8 cellular contexts compared by ENCODE assay signal in genomic region chr11:111938687-111939160, GRCh38. TPM values are rescaled to one million over a fixed set of nuclear protein-coding genes. Genes with fewer than 3 reads are reported as not detected.
A peak's percentile ranks its signal among the peaks of the same experiment; 100 is the strongest.
DNase-seq lines count a peak whose midpoint lies in the region; ATAC-seq and TF ChIP-seq lines count a peak whose summit lies in the region.

No MANE protein-coding gene starts in this region.

- ATAC-seq in GM18861 (IDR thresholded peaks at IDR 0.05; ENCODE audit: unreplicated experiment) = peak; percentile 88
- ATAC-seq in HG02981 (IDR thresholded peaks at IDR 0.05; ENCODE audit: unreplicated experiment) = peak; percentile 91

- dilution Hi-C loops in mammary epithelial cell (cut with HindIII; ENCODE audit: low sequenced_read_pairs) = no loop called here

- TF ChIP-seq CTCF in AG10803 (conservative IDR thresholded peaks at IDR 0.05; ENCODE audit: low read length) = no peak
- TF ChIP-seq CTCF in mammary epithelial cell (conservative IDR thresholded peaks at IDR 0.05 in 1 of 2, IDR thresholded peaks at IDR 0.05 in 1 of 2; ENCODE audit: extremely low read depth in 1 of 2, insufficient read depth in 1 of 2, low read depth in 1 of 2, low read length in 2 of 2) = no peak
- TF ChIP-seq CTCF in spleen (IDR thresholded peaks at IDR 0.05 in 8 of 11, conservative IDR thresholded peaks at IDR 0.05 in 3 of 11) = no peak

- H3K79me1 ChIP-seq in mesendoderm (ENCODE audit: low read length) = peaks cover 3% of the 10 kb centered on the region

- 59% methylated on average over 7 of the region's 7 CpGs for WGBS in mammary epithelial cell (ENCODE audit: low coverage, missing lambda C conversion rate)
- no CpG with 5 or more reads among the region's 7 CpGs for WGBS in mesendoderm (ENCODE audit: extremely low coverage, insufficient coverage, low lambda C conversion rate)
- 7 to 17% (median 12%) methylated on average over 7 of the region's 7 CpGs for WGBS in spleen, 5 donors

- H3K36me3 ChIP-seq in mammary epithelial cell (ENCODE audit: insufficient read depth, low read length) (no peaks in the 10 kb centered on the region), mesendoderm (ENCODE audit: control insufficient read depth, insufficient read depth, low read length) (no peaks in the 10 kb centered on the region), spleen (no peaks in the 10 kb centered on the region)

- peak overlapping the region; percentile 72 for H3K4me3 ChIP-seq in AG10803 (ENCODE audit: low read length)
- no peak overlapping the region for H3K4me3 ChIP-seq in mammary epithelial cell (replicated peaks in 1 of 3; ENCODE audit: insufficient read depth in 1 of 3, low read depth in 2 of 3, low read length in 3 of 3)
- H3K4me3 ChIP-seq in mesendoderm (ENCODE audit: low read length) = no peak overlapping the region
- H3K4me3 ChIP-seq in spleen = no peak overlapping the region

- H3K27me3 ChIP-seq in mammary epithelial cell (ENCODE audit: insufficient read depth, low read length) (no peaks in the 10 kb centered on the region), mesendoderm (ENCODE audit: insufficient read depth, low read length, poor library complexity) (no peaks in the 10 kb centered on the region), spleen (replicated peaks in 1 of 7) (peaks cover 0 to 4% (median 0%) of the 10 kb centered on the region in 7 donors)

- H2BK15ac ChIP-seq in mesendoderm (replicated peaks; ENCODE audit: low read depth) = no peak overlapping the region

- no peaks in the 10 kb centered on the region for H4K20me1 ChIP-seq in mammary epithelial cell (ENCODE audit: insufficient read depth, low read length)

- H3K18ac ChIP-seq in mesendoderm (ENCODE audit: low read length) = peak overlapping the region; percentile 31

- H4K5ac ChIP-seq in mesendoderm (ENCODE audit: low read length) = no peak overlapping the region

- DNase-seq in AG10803 (ENCODE audit: low read depth) = peak; percentile 51
- DNase-seq in RPMI7951 (ENCODE audit: low read depth) = peak; percentile 75
- peak; percentile 32 for DNase-seq in mammary epithelial cell
- peak; percentile 77 for DNase-seq in mesendoderm
- no peak for DNase-seq in NCI-H1930 (lab: John Stamatoyannopoulos, UW)
- no peak for DNase-seq in spleen

- intact Hi-C loops in mammary epithelial cell (cut with micrococcal nuclease) = no loop called here
- intact Hi-C loops in spleen (cut with DNase I; ENCODE audit: low total_unique reads) = loop anchor here (10.0 kb wide), 1 partner anchor 46 kb away; no protein-coding TSS in a partner anchor

- H2BK5ac ChIP-seq in mesendoderm (ENCODE audit: low read length) = no peak overlapping the region

- H3K9ac ChIP-seq in mammary epithelial cell (ENCODE audit: insufficient read depth, low read length) (no peak overlapping the region), mesendoderm (ENCODE audit: low read length) (no peak overlapping the region)

- no peak overlapping the region for H3K27ac ChIP-seq in mammary epithelial cell (ENCODE audit: insufficient read depth, low read depth, low read length)
- no peak overlapping the region for H3K27ac ChIP-seq in mesendoderm (ENCODE audit: low read depth, low read length)
- peak overlapping the region in 2 of 8 donors; percentile 6 to 32 for H3K27ac ChIP-seq in spleen

- H2AFZ ChIP-seq in mammary epithelial cell (ENCODE audit: low read depth, low read length) = peak overlapping the region; percentile 72

- H3K4me1 ChIP-seq in mammary epithelial cell (ENCODE audit: insufficient read depth, low read length) (peaks cover 34% of the 10 kb centered on the region), mesendoderm (ENCODE audit: control insufficient read depth, low read depth, low read length) (peaks cover 9% of the 10 kb centered on the region), spleen (peaks cover 13 to 44% (median 37%) of the 10 kb centered on the region in 6 donors)

- in situ Hi-C loops in mammary epithelial cell (cut with MboI; ENCODE audit: low sequenced_read_pairs in 2 of 2) = loop anchor here in 1 of 2 donors (5.0 kb wide), 1 partner anchor 39 kb away; no protein-coding TSS in a partner anchor

- H2BK120ac ChIP-seq in mesendoderm (ENCODE audit: low read depth, low read length) = no peak overlapping the region

- no peak overlapping the region for H3K23ac ChIP-seq in mesendoderm (ENCODE audit: low read length)

- H3K4ac ChIP-seq in mesendoderm (ENCODE audit: low read depth, low read length) = no peak overlapping the region

- H4K8ac ChIP-seq in mesendoderm (ENCODE audit: low read depth, low read length) = no peak overlapping the region

- no peaks in the 10 kb centered on the region for H3K79me2 ChIP-seq in mammary epithelial cell (ENCODE audit: insufficient read depth, low read length)
- H3K79me2 ChIP-seq in mesendoderm (ENCODE audit: control insufficient read depth, insufficient read depth, low read length) = no peaks in the 10 kb centered on the region

- no TSS peak for BruUV-seq in mammary epithelial cell (replicated peaks; lab: Mats Ljungman, UMichigan)

- H3K4me2 ChIP-seq in mammary epithelial cell (ENCODE audit: insufficient read depth, low read depth, low read length) (no peak overlapping the region), mesendoderm (ENCODE audit: low read length) (no peak overlapping the region)

- H3K56ac ChIP-seq in mesendoderm (ENCODE audit: low read length) = peak overlapping the region; percentile 26

- no peak overlapping the region for H2AK5ac ChIP-seq in mesendoderm (ENCODE audit: low read length)

- TF ChIP-seq POLR2A in spleen (IDR thresholded peaks at IDR 0.05) = no peak

- H3K9me3 ChIP-seq in mammary epithelial cell (replicated peaks; ENCODE audit: insufficient read depth, low read length) (no peaks in the 10 kb centered on the region), spleen (no peaks in the 10 kb centered on the region)

- CTCF ChIA-PET in mammary epithelial cell (lab: Charles Lee; ENCODE audit: low non-redundant PET) = interaction anchor here (0.8 kb wide), 1 partner anchor 40 kb away, joined by 3 read pairs; no protein-coding TSS in a partner anchor

RNA-seq across cellular contexts. Expression of gene DIXDC1, which starts 1.6 kb away (rescaled TPM):
- 15.0 and 17.8 TPM in 2 replicates for total RNA-seq in RPMI7951 (2014; rRNA removed; shearing (Covaris generic))
- total RNA-seq in mammary epithelial cell (10 to 100 TPM in 1 of 2 donors, 1 to 10 TPM in 1; 5.1 to 23.7 TPM), spleen (10 to 100 TPM in 2 of 7 donors, 1 to 10 TPM in 5; 1.7 to 14.4 (median 7.5) TPM)
- polyA plus RNA-seq in mammary epithelial cell (6.2 TPM), spleen (1 to 10 TPM in 1 of 3 donors, under 1 TPM in 2; 0.78 to 1.2 (median 0.89) TPM)
- polyA minus RNA-seq in mammary epithelial cell = 15.9 TPM
- polyA plus RNA-seq in mesendoderm (2013, experiment 1 of 2) = 3.7 TPM
- 3.9 TPM for polyA plus RNA-seq in mesendoderm (2013, experiment 2 of 2)

RNA-seq across cellular contexts. Expression of gene C11orf52, which starts 20.0 kb away (rescaled TPM):
- not detected in 2 replicates for total RNA-seq in RPMI7951 (2014; rRNA removed; shearing (Covaris generic))
- 1 to 10 TPM in 1 of 2 donors, under 1 TPM in 1; 0.67 to 1.6 TPM for total RNA-seq in mammary epithelial cell
- polyA plus RNA-seq in mammary epithelial cell = 1.5 TPM
- not detected for polyA minus RNA-seq in mammary epithelial cell
- 1.3 TPM for polyA plus RNA-seq in mesendoderm (2013, experiment 1 of 2)
- polyA plus RNA-seq in mesendoderm (2013, experiment 2 of 2) = 1.5 TPM
- 1 to 10 TPM in 2 of 7 donors, under 1 TPM in 3, not detected in 2; 0.32 to 1.5 (median 0.44) TPM for total RNA-seq in spleen
- polyA plus RNA-seq in spleen = under 1 TPM; 0.52 to 0.86 (median 0.74) TPM

RNA-seq across cellular contexts. Expression of gene HSPB2, which starts 26.2 kb away (rescaled TPM):
- total RNA-seq in RPMI7951 (2014; rRNA removed; shearing (Covaris generic)) = not detected in 2 replicates
- 1 to 10 TPM in 1 of 2 donors, under 1 TPM in 1; 0.38 to 1.3 TPM for total RNA-seq in mammary epithelial cell
- 0.16 TPM for polyA plus RNA-seq in mammary epithelial cell
- polyA minus RNA-seq in mammary epithelial cell = not detected
- polyA plus RNA-seq in mesendoderm (2013, experiment 1 of 2) = 0.56 TPM
- 0.53 TPM for polyA plus RNA-seq in mesendoderm (2013, experiment 2 of 2)
- total RNA-seq in spleen = 1 to 10 TPM in 3 of 7 donors, under 1 TPM in 2, not detected in 2; 0.60 to 1.9 (median 1.4) TPM
- 1 to 10 TPM; 2.8 to 6.0 (median 3.4) TPM for polyA plus RNA-seq in spleen

RNA-seq across cellular contexts. Expression of gene CRYAB, which starts 27.2 kb away (rescaled TPM):
- total RNA-seq in RPMI7951 (2014; rRNA removed; shearing (Covaris generic)) = 0.29 TPM in 1 of 2 replicates, not detected in the other
- total RNA-seq in mammary epithelial cell (100 to 1,000 TPM in 1 of 2 donors, 10 to 100 TPM in 1; 12.7 to 110 TPM), spleen (10 to 100 TPM; 11.2 to 78.7 (median 51.2) TPM)
- polyA plus RNA-seq in mammary epithelial cell (8.1 TPM), spleen (10 to 100 TPM; 26.1 to 63.3 (median 58.5) TPM)
- 29.4 TPM for polyA minus RNA-seq in mammary epithelial cell
- 3.4 TPM for polyA plus RNA-seq in mesendoderm (2013, experiment 1 of 2)
- 4.2 TPM for polyA plus RNA-seq in mesendoderm (2013, experiment 2 of 2)

RNA-seq across cellular contexts. Expression of gene CFAP68, which starts 59.4 kb away (rescaled TPM):
- 27.9 and 43.3 TPM in 2 replicates for total RNA-seq in RPMI7951 (2014; rRNA removed; shearing (Covaris generic))
- total RNA-seq in mammary epithelial cell (10 to 100 TPM; 12.5 to 23.7 TPM), spleen (10 to 100 TPM in 6 of 7 donors, 1 to 10 TPM in 1; 9.4 to 15.3 (median 12.4) TPM)
- polyA plus RNA-seq in mammary epithelial cell (27.4 TPM), spleen (10 to 100 TPM; 18.5 to 37.1 (median 29.4) TPM)
- polyA minus RNA-seq in mammary epithelial cell = 1.6 TPM
- polyA plus RNA-seq in mesendoderm (2013, experiment 1 of 2) = 22.5 TPM
- polyA plus RNA-seq in mesendoderm (2013, experiment 2 of 2) = 24.1 TPM

Comparison
In these comparisons a context has a peak if more than half of its experiments do, and no peak if none do; other contexts are left out.
1. DNase-seq: peak in AG10803 (single experiment), RPMI7951 (single experiment), mammary epithelial cell (single experiment) and mesendoderm (single experiment); none in NCI-H1930 (0 of 2) and spleen (single experiment).